In the genomic region with DNA sequence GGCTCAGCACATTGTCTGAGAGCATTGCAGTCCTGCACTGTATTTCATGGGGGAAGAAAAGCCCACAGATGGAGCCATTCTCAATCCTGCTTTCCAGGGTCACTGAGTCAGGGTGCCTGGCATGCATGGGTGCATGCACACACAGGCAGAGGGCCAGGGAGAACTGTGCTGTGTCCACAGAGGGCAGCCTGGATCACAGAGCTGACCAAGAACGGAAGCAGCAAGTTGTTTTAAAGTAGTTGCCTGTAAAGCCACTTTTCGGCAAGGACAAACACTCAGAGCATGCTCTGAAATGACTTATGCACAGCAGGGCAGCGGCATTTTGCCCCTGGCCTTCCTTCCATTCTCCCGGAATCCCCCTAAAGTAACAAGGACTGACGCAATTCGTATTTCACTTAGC, we compare ENCODE assay signal across 13 cellular contexts. TPM values are rescaled to one million over a fixed set of nuclear protein-coding genes. Genes with fewer than 3 reads are reported as not detected.
DNase-seq lines count a peak whose midpoint lies in the region; ATAC-seq and TF ChIP-seq lines count a peak whose summit lies in the region.
"Had no signal": no experiment of that assay in that cellular context is flagged by ENCODE, and none has a peak within 500 bp of the region (broad histone marks: within the 10 kb centered on the region; RNA-seq: fewer than 3 reads in every experiment).

No MANE protein-coding gene starts in this region.

- TF ChIP-seq CTCF in heart right ventricle (IDR thresholded peaks at IDR 0.05) (peak in 2 of 9 donors; percentile 5 to 16), dorsolateral prefrontal cortex (IDR thresholded peaks at IDR 0.05 in 54 of 56, conservative IDR thresholded peaks at IDR 0.05 in 2 of 56; ENCODE audit: low read depth in 1 of 56, partially characterized antibody in 56 of 56) (no peak), vagina (IDR thresholded peaks at IDR 0.05) (no peak), WERI-Rb-1 (IDR thresholded peaks at IDR 0.05; ENCODE audit: low read depth, low read length) (no peak)

- 49 to 72% methylated on average over 6 of the region's 6 CpGs for WGBS in heart right ventricle, 2 donors

- intact Hi-C loops in heart right ventricle (cut with DNase I) (loop anchor here in 3 of 10 donors (5.0 to 10.0 kb wide), 5 partner anchors 32 to 313 kb away; a partner anchor contains a TSS), Right ventricle myocardium superior (cut with DNase I) (no loop called here), dorsolateral prefrontal cortex (cut with DNase I) (no loop called here), vagina (cut with DNase I) (no loop called here)

- peak overlapping the region in 9 of 10 donors; percentile 18 to 64 (median 54) for H3K4me3 ChIP-seq in heart right ventricle
- H3K4me3 ChIP-seq in dorsolateral prefrontal cortex, result peak overlapping the region in 39 of 59 donors; percentile 7 to 58 (median 36)
- peak overlapping the region; percentile 7 to 35 for H3K4me3 ChIP-seq in vagina
- no peak overlapping the region for H3K4me3 ChIP-seq in WERI-Rb-1 (ENCODE audit: low read depth, low read length)
- H3K4me3 ChIP-seq: A549 had no signal

- ATAC-seq in heart right ventricle (peak in 4 of 8 donors; percentile 10 to 32 (median 18)), Right ventricle myocardium superior (ENCODE audit: poor library complexity) (no peak), GM21825 (IDR thresholded peaks at IDR 0.05; ENCODE audit: unreplicated experiment) (no peak)
- ATAC-seq: A549 had no signal

- H3K36me3 ChIP-seq in heart right ventricle, result no peaks in the 10 kb centered on the region
- H3K36me3 ChIP-seq in vagina, result no peaks in the 10 kb centered on the region
- H3K36me3 ChIP-seq in WERI-Rb-1, result no peaks in the 10 kb centered on the region

- no peak for DNase-seq in heart right ventricle
- DNase-seq in Right ventricle myocardium superior, result no peak
- no peak for DNase-seq in dorsolateral prefrontal cortex
- DNase-seq in myocyte (ENCODE audit: low read depth), result peak; percentile 42
- DNase-seq in vagina (ENCODE audit: extremely low spot score in 2 of 2), result no peak
- no peak for DNase-seq in stimulated activated CD4-positive, alpha-beta T cell treated with anti-CD3 and anti-CD28 coated beads, Interleukin-15, amount 100 ng/mL, for 24 hours
- no peak for DNase-seq in WERI-Rb-1
- DNase-seq: effector CD4-positive, alpha-beta T cell; glutamatergic neuron; NCI-H510A; RPMI8226 had no signal

- H3K9me3 ChIP-seq in heart right ventricle, result no peaks in the 10 kb centered on the region
- no peaks in the 10 kb centered on the region for H3K9me3 ChIP-seq in vagina
- no peaks in the 10 kb centered on the region for H3K9me3 ChIP-seq in WERI-Rb-1 (ENCODE audit: severe bottlenecking)
- H3K9me3 ChIP-seq: A549 had no signal

- H3K27ac ChIP-seq in heart right ventricle (peak overlapping the region in 9 of 10 donors; percentile 13 to 95 (median 85)), dorsolateral prefrontal cortex (peak overlapping the region in 15 of 59 donors; percentile 1 to 57 (median 28)), vagina (peak overlapping the region; percentile 60), WERI-Rb-1 (no peak overlapping the region)
- H3K27ac ChIP-seq: A549 had no signal

- H3K27me3 ChIP-seq in heart right ventricle, result no peaks in the 10 kb centered on the region
- peaks cover 0 to 18% (median 0%) of the 10 kb centered on the region in 45 donors for H3K27me3 ChIP-seq in dorsolateral prefrontal cortex
- H3K27me3 ChIP-seq in vagina, result no peaks in the 10 kb centered on the region
- H3K27me3 ChIP-seq in WERI-Rb-1 (ENCODE audit: insufficient read depth, low read depth, severe bottlenecking), result no peaks in the 10 kb centered on the region

- H3K4me1 ChIP-seq in heart right ventricle, result peaks cover 0 to 58% (median 35%) of the 10 kb centered on the region in 9 donors
- H3K4me1 ChIP-seq in vagina, result peaks cover 1% of the 10 kb centered on the region
- H3K4me1 ChIP-seq: A549 had no signal

- TF ChIP-seq POLR2A in vagina (IDR thresholded peaks at IDR 0.05), result no peak

RNA-seq across cellular contexts. Expression of a gene that starts 3.6 kb away (rescaled TPM):
- total RNA-seq in heart right ventricle, result 10 to 100 TPM; 10.7 to 30.5 (median 16.5) TPM
- polyA plus RNA-seq in heart right ventricle, result 10 to 100 TPM in 1 of 2 donors, 1 to 10 TPM in 1; 9.5 to 10.2 TPM
- total RNA-seq in Right ventricle myocardium superior, result 17.8 TPM
- total RNA-seq in dorsolateral prefrontal cortex, result 10 to 100 TPM in 41 of 120 experiments, 1 to 10 TPM in 79; 4.2 to 20.8 (median 8.6) TPM
- 1.4 TPM in 1 of 2 replicates, not detected in the other for total RNA-seq in myocyte
- polyA plus RNA-seq in myocyte (2012), result 0.47 TPM
- total RNA-seq in vagina, result 20.9 TPM
- polyA plus RNA-seq: A549 had no signal
